Comparison of ENCODE assay signal across 14 cellular contexts in genomic region chr12:67070604-67071003, GRCh38.
DNase-seq lines count a peak whose midpoint lies in the region; ATAC-seq, FAIRE-seq and TF ChIP-seq lines count a peak whose summit lies in the region.
"Had no signal": no experiment of that assay in that cellular context is flagged by ENCODE, and none has a peak within 500 bp of the region (broad histone marks: within the 10 kb centered on the region; RNA-seq: fewer than 3 reads in every experiment).

No MANE protein-coding gene starts in this region.

- TF ChIP-seq CTCF in Caco-2 (IDR thresholded peaks at IDR 0.05; ENCODE audit: insufficient read depth in 1 of 2, low read depth in 1 of 2, low read length in 1 of 2, severe bottlenecking in 1 of 2, unreplicated experiment in 1 of 2) (no peak), astrocyte (IDR thresholded peaks at IDR 0.05; ENCODE audit: insufficient read depth, low read depth, low read length) (no peak), nephron progenitor cell (IDR thresholded peaks at IDR 0.05) (no peak)

- H3K79me2 ChIP-seq in astrocyte (ENCODE audit: insufficient read depth, low read length): peaks cover 6% of the 10 kb centered on the region

- no peak for DNase-seq in activated CD4-positive, alpha-beta T cell treated with anti-CD3 and anti-CD28 coated beads, Interleukin-2, amount 10 ng/mL, durations not matched to agents 24 days and 14 days
- DNase-seq in activated CD4-positive, alpha-beta T cell treated with anti-CD3 and anti-CD28 coated beads for 1 hour: no peak
- no peak for DNase-seq in Caco-2
- DNase-seq in astrocyte (ENCODE audit: low read depth): no peak
- DNase-seq in nephron progenitor cell: no peak
- no peak for DNase-seq in stimulated activated naive CD4-positive, alpha-beta T cell (lab: John Stamatoyannopoulos, UW)
- DNase-seq: activated gamma-delta T cell treated with Interleukin-2 at 50 U/mL for 16 hours; cerebellar nuclear complex; left cardiac atrium; NCI-H2171; stimulated activated CD4-positive, alpha-beta T cell treated with anti-CD3 and anti-CD28 coated beads, Interleukin-12 subunit alpha, Interleukin-12 subunit beta, amount 100 ng/mL, for 4 hours had no signal

- H4K20me1 ChIP-seq in astrocyte (ENCODE audit: insufficient read depth, low read length): peaks cover 9% of the 10 kb centered on the region

- no peak overlapping the region for H2AFZ ChIP-seq in astrocyte (ENCODE audit: low read depth, low read length)

- no peak overlapping the region for H3K4me2 ChIP-seq in astrocyte (ENCODE audit: low read length)

- no peak for ATAC-seq in GM18868 (IDR thresholded peaks at IDR 0.05; ENCODE audit: unreplicated experiment)
- ATAC-seq in HG03342 (IDR thresholded peaks at IDR 0.05; ENCODE audit: unreplicated experiment): no peak

- H3K27me3 Mint-ChIP-seq in activated CD4-positive, alpha-beta T cell treated with anti-CD3 and anti-CD28 coated beads, Interleukin-2, amount 10 ng/mL, durations not matched to agents 24 days and 14 days: peaks cover 69% of the 10 kb centered on the region
- H3K27me3 Mint-ChIP-seq in Caco-2 (ENCODE audit: insufficient read depth, unreplicated experiment) (peaks cover 38% of the 10 kb centered on the region), astrocyte (ENCODE audit: low read depth, unreplicated experiment) (peaks cover 3% of the 10 kb centered on the region), nephron progenitor cell (ENCODE audit: low read depth, poor library complexity) (peaks cover 23% of the 10 kb centered on the region)

- H3K9me3 Mint-ChIP-seq in activated CD4-positive, alpha-beta T cell treated with anti-CD3 and anti-CD28 coated beads, Interleukin-2, amount 10 ng/mL, durations not matched to agents 24 days and 14 days: peaks cover 6% of the 10 kb centered on the region
- H3K9me3 Mint-ChIP-seq in Caco-2 (ENCODE audit: unreplicated experiment) (no peaks in the 10 kb centered on the region), astrocyte (ENCODE audit: unreplicated experiment) (peaks cover 3% of the 10 kb centered on the region), nephron progenitor cell (no peaks in the 10 kb centered on the region)

- peaks cover 12% of the 10 kb centered on the region for H3K4me1 Mint-ChIP-seq in activated CD4-positive, alpha-beta T cell treated with anti-CD3 and anti-CD28 coated beads, Interleukin-2, amount 10 ng/mL, durations not matched to agents 24 days and 14 days
- H3K4me1 Mint-ChIP-seq in Caco-2 (ENCODE audit: low read depth, unreplicated experiment) (peaks cover 9% of the 10 kb centered on the region), astrocyte (ENCODE audit: low read depth, unreplicated experiment) (peaks cover 10% of the 10 kb centered on the region), nephron progenitor cell (peaks cover 36% of the 10 kb centered on the region)

- CTCF ChIA-PET in Caco-2 (lab: Charles Lee): no interaction called here

- no peak overlapping the region for H3K27ac ChIP-seq in astrocyte (ENCODE audit: low read depth, low read length)
- H3K27ac ChIP-seq: thoracic aorta had no signal

- intact Hi-C loops in activated CD4-positive, alpha-beta T cell treated with anti-CD3 and anti-CD28 coated beads, Interleukin-2, amount 10 ng/mL, durations not matched to agents 24 days and 14 days (cut with micrococcal nuclease): no loop called here
- intact Hi-C loops in Caco-2 (cut with micrococcal nuclease; ENCODE audit: unreplicated experiment): no loop called here

- no peaks in the 10 kb centered on the region for H3K9me3 ChIP-seq in Caco-2
- H3K9me3 ChIP-seq in astrocyte (ENCODE audit: insufficient read depth, low read depth, low read length): no peaks in the 10 kb centered on the region
- H3K9me3 ChIP-seq: thoracic aorta had no signal

- no peak overlapping the region for H3K9ac ChIP-seq in astrocyte (ENCODE audit: low read length)

- H3K36me3 ChIP-seq in Caco-2 (ENCODE audit: control insufficient read depth, insufficient read depth, low read length): no peaks in the 10 kb centered on the region
- H3K36me3 ChIP-seq in astrocyte (ENCODE audit: insufficient read depth, low read length): no peaks in the 10 kb centered on the region
- H3K36me3 ChIP-seq: thoracic aorta had no signal

- FAIRE-seq in astrocyte (lab: Jason Lieb, UNC): no peak

- POLR2A ChIA-PET in Caco-2 (lab: Charles Lee): no interaction called here

- BruUV-seq in Caco-2 (replicated peaks; lab: Mats Ljungman, UMichigan): no TSS peak

- H3K36me3 Mint-ChIP-seq in activated CD4-positive, alpha-beta T cell treated with anti-CD3 and anti-CD28 coated beads, Interleukin-2, amount 10 ng/mL, durations not matched to agents 24 days and 14 days (ENCODE audit: low read depth): no peaks in the 10 kb centered on the region
- no peaks in the 10 kb centered on the region for H3K36me3 Mint-ChIP-seq in Caco-2 (ENCODE audit: insufficient read depth, unreplicated experiment)
- no peaks in the 10 kb centered on the region for H3K36me3 Mint-ChIP-seq in astrocyte (ENCODE audit: low read depth, unreplicated experiment)
- H3K36me3 Mint-ChIP-seq in nephron progenitor cell (ENCODE audit: low read depth): no peaks in the 10 kb centered on the region

- no peak overlapping the region for H3K27ac Mint-ChIP-seq in activated CD4-positive, alpha-beta T cell treated with anti-CD3 and anti-CD28 coated beads, Interleukin-2, amount 10 ng/mL, durations not matched to agents 24 days and 14 days
- H3K27ac Mint-ChIP-seq in Caco-2 (ENCODE audit: unreplicated experiment) (no peak overlapping the region), astrocyte (ENCODE audit: unreplicated experiment) (no peak overlapping the region), nephron progenitor cell (no peak overlapping the region)

- H3K4me1 ChIP-seq in Caco-2 (no peaks in the 10 kb centered on the region), astrocyte (ENCODE audit: insufficient read depth, low read length) (peaks cover 8% of the 10 kb centered on the region)

- H3K4me3 ChIP-seq in Caco-2 (ENCODE audit: low read depth, low read length) (no peak overlapping the region), astrocyte (ENCODE audit: insufficient read depth, low read depth, low read length) (no peak overlapping the region)

- H3K27me3 ChIP-seq in Caco-2 (replicated peaks; ENCODE audit: control insufficient read depth, insufficient read depth, low read length): peaks cover 4% of the 10 kb centered on the region; the same call in 1 of the 2 replicates
- H3K27me3 ChIP-seq in astrocyte (ENCODE audit: insufficient read depth, low read length): peaks cover 18% of the 10 kb centered on the region

- peak overlapping the region; percentile 86 for H3K4me3 Mint-ChIP-seq in activated CD4-positive, alpha-beta T cell treated with anti-CD3 and anti-CD28 coated beads, Interleukin-2, amount 10 ng/mL, durations not matched to agents 24 days and 14 days
- peak overlapping the region; percentile 90 for H3K4me3 Mint-ChIP-seq in Caco-2 (ENCODE audit: unreplicated experiment)
- H3K4me3 Mint-ChIP-seq in astrocyte (ENCODE audit: unreplicated experiment): peak overlapping the region; percentile 87
- peak overlapping the region; percentile 90 for H3K4me3 Mint-ChIP-seq in nephron progenitor cell
